ENCODE assay signal across 1 cellular context in the genomic region with DNA sequence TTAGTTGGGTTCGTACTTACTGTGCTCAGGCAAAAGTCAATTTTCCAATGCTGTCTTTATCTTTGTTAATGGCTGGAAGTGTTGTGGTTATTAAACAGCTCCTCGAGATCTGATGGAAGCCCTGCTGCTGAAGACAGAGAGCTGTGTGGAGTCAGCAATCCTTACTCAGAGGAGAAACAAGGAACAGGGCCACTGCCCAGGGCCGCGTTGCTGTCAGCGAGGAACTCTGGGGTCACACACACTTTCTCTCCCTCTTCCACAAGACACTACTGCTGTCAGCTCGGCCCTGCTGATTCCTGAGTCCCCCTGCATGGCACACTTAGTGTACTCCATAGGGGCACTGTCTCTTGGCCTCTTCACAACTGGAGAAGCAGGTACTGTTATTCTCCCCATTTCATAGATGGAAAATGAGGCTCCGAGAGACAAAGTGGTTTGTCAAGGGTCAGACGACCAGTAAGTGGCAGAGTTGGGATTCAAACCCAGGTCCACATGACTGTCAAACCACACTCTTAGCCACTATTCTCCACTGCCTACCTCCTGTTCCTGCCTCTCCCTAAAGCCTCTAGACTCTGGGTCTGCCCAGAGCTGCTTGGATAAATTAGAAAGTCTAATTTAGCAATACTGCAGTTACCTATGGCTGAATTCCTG.
TF ChIP-seq lines count a peak whose summit lies in the region.

No MANE protein-coding gene starts in this region.

TF ChIP-seq in H1, 55 proteins besides CTCF, POLR2A, EP300 and RAD21 (continued from another document):
- TF ChIP-seq, protein P1, sequence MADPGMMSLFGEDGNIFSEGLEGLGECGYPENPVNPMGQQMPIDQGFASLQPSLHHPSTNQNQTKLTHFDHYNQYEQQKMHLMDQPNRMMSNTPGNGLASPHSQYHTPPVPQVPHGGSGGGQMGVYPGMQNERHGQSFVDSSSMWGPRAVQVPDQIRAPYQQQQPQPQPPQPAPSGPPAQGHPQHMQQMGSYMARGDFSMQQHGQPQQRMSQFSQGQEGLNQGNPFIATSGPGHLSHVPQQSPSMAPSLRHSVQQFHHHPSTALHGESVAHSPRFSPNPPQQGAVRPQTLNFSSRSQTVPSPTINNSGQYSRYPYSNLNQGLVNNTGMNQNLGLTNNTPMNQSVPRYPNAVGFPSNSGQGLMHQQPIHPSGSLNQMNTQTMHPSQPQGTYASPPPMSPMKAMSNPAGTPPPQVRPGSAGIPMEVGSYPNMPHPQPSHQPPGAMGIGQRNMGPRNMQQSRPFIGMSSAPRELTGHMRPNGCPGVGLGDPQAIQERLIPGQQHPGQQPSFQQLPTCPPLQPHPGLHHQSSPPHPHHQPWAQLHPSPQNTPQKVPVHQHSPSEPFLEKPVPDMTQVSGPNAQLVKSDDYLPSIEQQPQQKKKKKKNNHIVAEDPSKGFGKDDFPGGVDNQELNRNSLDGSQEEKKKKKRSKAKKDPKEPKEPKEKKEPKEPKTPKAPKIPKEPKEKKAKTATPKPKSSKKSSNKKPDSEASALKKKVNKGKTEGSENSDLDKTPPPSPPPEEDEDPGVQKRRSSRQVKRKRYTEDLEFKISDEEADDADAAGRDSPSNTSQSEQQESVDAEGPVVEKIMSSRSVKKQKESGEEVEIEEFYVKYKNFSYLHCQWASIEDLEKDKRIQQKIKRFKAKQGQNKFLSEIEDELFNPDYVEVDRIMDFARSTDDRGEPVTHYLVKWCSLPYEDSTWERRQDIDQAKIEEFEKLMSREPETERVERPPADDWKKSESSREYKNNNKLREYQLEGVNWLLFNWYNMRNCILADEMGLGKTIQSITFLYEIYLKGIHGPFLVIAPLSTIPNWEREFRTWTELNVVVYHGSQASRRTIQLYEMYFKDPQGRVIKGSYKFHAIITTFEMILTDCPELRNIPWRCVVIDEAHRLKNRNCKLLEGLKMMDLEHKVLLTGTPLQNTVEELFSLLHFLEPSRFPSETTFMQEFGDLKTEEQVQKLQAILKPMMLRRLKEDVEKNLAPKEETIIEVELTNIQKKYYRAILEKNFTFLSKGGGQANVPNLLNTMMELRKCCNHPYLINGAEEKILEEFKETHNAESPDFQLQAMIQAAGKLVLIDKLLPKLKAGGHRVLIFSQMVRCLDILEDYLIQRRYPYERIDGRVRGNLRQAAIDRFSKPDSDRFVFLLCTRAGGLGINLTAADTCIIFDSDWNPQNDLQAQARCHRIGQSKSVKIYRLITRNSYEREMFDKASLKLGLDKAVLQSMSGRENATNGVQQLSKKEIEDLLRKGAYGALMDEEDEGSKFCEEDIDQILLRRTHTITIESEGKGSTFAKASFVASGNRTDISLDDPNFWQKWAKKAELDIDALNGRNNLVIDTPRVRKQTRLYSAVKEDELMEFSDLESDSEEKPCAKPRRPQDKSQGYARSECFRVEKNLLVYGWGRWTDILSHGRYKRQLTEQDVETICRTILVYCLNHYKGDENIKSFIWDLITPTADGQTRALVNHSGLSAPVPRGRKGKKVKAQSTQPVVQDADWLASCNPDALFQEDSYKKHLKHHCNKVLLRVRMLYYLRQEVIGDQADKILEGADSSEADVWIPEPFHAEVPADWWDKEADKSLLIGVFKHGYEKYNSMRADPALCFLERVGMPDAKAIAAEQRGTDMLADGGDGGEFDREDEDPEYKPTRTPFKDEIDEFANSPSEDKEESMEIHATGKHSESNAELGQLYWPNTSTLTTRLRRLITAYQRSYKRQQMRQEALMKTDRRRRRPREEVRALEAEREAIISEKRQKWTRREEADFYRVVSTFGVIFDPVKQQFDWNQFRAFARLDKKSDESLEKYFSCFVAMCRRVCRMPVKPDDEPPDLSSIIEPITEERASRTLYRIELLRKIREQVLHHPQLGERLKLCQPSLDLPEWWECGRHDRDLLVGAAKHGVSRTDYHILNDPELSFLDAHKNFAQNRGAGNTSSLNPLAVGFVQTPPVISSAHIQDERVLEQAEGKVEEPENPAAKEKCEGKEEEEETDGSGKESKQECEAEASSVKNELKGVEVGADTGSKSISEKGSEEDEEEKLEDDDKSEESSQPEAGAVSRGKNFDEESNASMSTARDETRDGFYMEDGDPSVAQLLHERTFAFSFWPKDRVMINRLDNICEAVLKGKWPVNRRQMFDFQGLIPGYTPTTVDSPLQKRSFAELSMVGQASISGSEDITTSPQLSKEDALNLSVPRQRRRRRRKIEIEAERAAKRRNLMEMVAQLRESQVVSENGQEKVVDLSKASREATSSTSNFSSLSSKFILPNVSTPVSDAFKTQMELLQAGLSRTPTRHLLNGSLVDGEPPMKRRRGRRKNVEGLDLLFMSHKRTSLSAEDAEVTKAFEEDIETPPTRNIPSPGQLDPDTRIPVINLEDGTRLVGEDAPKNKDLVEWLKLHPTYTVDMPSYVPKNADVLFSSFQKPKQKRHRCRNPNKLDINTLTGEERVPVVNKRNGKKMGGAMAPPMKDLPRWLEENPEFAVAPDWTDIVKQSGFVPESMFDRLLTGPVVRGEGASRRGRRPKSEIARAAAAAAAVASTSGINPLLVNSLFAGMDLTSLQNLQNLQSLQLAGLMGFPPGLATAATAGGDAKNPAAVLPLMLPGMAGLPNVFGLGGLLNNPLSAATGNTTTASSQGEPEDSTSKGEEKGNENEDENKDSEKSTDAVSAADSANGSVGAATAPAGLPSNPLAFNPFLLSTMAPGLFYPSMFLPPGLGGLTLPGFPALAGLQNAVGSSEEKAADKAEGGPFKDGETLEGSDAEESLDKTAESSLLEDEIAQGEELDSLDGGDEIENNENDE (IDR thresholded peaks at IDR 0.05; ENCODE audit: insufficient replicate concordance, low read length): no peak
- TF ChIP-seq, protein P2, sequence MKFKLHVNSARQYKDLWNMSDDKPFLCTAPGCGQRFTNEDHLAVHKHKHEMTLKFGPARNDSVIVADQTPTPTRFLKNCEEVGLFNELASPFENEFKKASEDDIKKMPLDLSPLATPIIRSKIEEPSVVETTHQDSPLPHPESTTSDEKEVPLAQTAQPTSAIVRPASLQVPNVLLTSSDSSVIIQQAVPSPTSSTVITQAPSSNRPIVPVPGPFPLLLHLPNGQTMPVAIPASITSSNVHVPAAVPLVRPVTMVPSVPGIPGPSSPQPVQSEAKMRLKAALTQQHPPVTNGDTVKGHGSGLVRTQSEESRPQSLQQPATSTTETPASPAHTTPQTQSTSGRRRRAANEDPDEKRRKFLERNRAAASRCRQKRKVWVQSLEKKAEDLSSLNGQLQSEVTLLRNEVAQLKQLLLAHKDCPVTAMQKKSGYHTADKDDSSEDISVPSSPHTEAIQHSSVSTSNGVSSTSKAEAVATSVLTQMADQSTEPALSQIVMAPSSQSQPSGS (IDR thresholded peaks at IDR 0.05; ENCODE audit: low read length): no peak
- TF ChIP-seq SIN3A (conservative IDR thresholded peaks at IDR 0.05 in 1 of 2, IDR thresholded peaks at IDR 0.05 in 1 of 2; ENCODE audit: low read depth in 1 of 2, low read length in 2 of 2) (no peak), TAF1 (IDR thresholded peaks at IDR 0.05; ENCODE audit: low read depth, low read length) (no peak)
TF ChIP-seq in H1: peak in this region for 1.
